Comparison of ENCODE assay signal across 8 cellular contexts in genomic region chrX:12955882-12956703, GRCh38. TPM values are rescaled to one million over a fixed set of nuclear protein-coding genes. Genes with fewer than 3 reads are reported as not detected.
A peak's percentile ranks its signal among the peaks of the same experiment; 100 is the strongest.
DNase-seq lines count a peak whose midpoint lies in the region; ATAC-seq and TF ChIP-seq lines count a peak whose summit lies in the region.

No MANE protein-coding gene starts in this region.

- peak overlapping the region; percentile 89 to 96 (median 92) for H3K27ac ChIP-seq in spleen
- H3K27ac ChIP-seq in neural progenitor cell, result no peak overlapping the region

- H4K20me1 ChIP-seq in neural progenitor cell (ENCODE audit: low read depth), result no peaks in the 10 kb centered on the region

- H3K4me3 ChIP-seq in spleen (peak overlapping the region in 6 of 8 donors; percentile 6 to 59 (median 18)), neural progenitor cell (no peak overlapping the region)

- H3K79me2 ChIP-seq in neural progenitor cell (ENCODE audit: low read depth), result no peaks in the 10 kb centered on the region

- H3K4me3 Mint-ChIP-seq in neural progenitor cell, result no peak overlapping the region

- H2AFZ ChIP-seq in neural progenitor cell (replicated peaks), result no peak overlapping the region

- no peaks in the 10 kb centered on the region for H3K27me3 ChIP-seq in spleen (replicated peaks in 1 of 7)
- no peaks in the 10 kb centered on the region for H3K27me3 ChIP-seq in neural progenitor cell

- TF ChIP-seq CTCF in spleen (IDR thresholded peaks at IDR 0.05 in 8 of 11, conservative IDR thresholded peaks at IDR 0.05 in 3 of 11), result no peak
- no peak for TF ChIP-seq CTCF in neural progenitor cell (IDR thresholded peaks at IDR 0.05)

- ATAC-seq in GM18868 (IDR thresholded peaks at IDR 0.05; ENCODE audit: unreplicated experiment) (peak; percentile 42), HG03045 (IDR thresholded peaks at IDR 0.05; ENCODE audit: unreplicated experiment) (peak; percentile 56), left cardiac atrium (peak; percentile 73 to 91)

- H3K9me3 ChIP-seq in spleen (no peaks in the 10 kb centered on the region), neural progenitor cell (ENCODE audit: low read depth) (no peaks in the 10 kb centered on the region)

- H3K36me3 ChIP-seq in spleen (no peaks in the 10 kb centered on the region), neural progenitor cell (no peaks in the 10 kb centered on the region)

- no peak for TF ChIP-seq POLR2A in spleen (IDR thresholded peaks at IDR 0.05)

- H3K9me3 Mint-ChIP-seq in neural progenitor cell, result peaks cover 9% of the 10 kb centered on the region

- DNase-seq in RPMI8226, result peak; percentile 85
- peak; percentile 63 for DNase-seq in activated naive CD4-positive, alpha-beta T cell treated with Interleukin-2 at 50 U/mL for 16 hours
- peak; percentile 64 for DNase-seq in left cardiac atrium
- peak; percentile 94 for DNase-seq in spleen
- no peak for DNase-seq in neural progenitor cell (ENCODE audit: low spot score)
- no peak for DNase-seq in NCI-H146 (lab: John Stamatoyannopoulos, UW)

- H3K4me2 ChIP-seq in neural progenitor cell, result no peak overlapping the region

- H3K36me3 Mint-ChIP-seq in neural progenitor cell, result no peaks in the 10 kb centered on the region

- no peaks in the 10 kb centered on the region for H3F3A ChIP-seq in neural progenitor cell (ENCODE audit: low read depth)

- 7 to 30% (median 10%) methylated on average over 13 to 20 of the region's 20 CpGs for WGBS in spleen, 5 donors

- no peaks in the 10 kb centered on the region for H3K27me3 Mint-ChIP-seq in neural progenitor cell (ENCODE audit: insufficient read depth, low read depth)

- no peaks in the 10 kb centered on the region for H3K4me1 Mint-ChIP-seq in neural progenitor cell

- no peak overlapping the region for H3K9ac ChIP-seq in neural progenitor cell

- peaks cover 25 to 97% (median 78%) of the 10 kb centered on the region in 6 donors for H3K4me1 ChIP-seq in spleen
- H3K4me1 ChIP-seq in neural progenitor cell, result no peaks in the 10 kb centered on the region

- H3K27ac Mint-ChIP-seq in neural progenitor cell, result no peak overlapping the region

- intact Hi-C loops in left cardiac atrium (cut with DNase I) (no loop called here), spleen (cut with DNase I; ENCODE audit: low total_unique reads) (no loop called here)

RNA-seq across cellular contexts. Expression of gene TMSB4X, which starts 18.8 kb away (rescaled TPM):
- total RNA-seq in left cardiac atrium, result 1,000 to 10,000 TPM; 1,546 to 1,715 TPM
- over 10,000 TPM in 3 of 7 donors, 1,000 to 10,000 TPM in 4; 6,343 to 12,135 (median 6,919) TPM for total RNA-seq in spleen
- polyA plus RNA-seq in spleen, result over 10,000 TPM; 14,844 to 19,174 (median 17,521) TPM
- 2,407 and 3,462 TPM in 2 replicates for total RNA-seq in neural progenitor cell (ENCODE audit: low replicate concordance)

RNA-seq across cellular contexts. Expression of gene TLR8, which starts 49.7 kb away (rescaled TPM):
- total RNA-seq in left cardiac atrium, result 1 to 10 TPM; 1.4 to 3.5 TPM
- 10 to 100 TPM; 19.9 to 76.5 (median 35.7) TPM for total RNA-seq in spleen
- 1 to 10 TPM; 1.1 to 3.5 (median 1.5) TPM for polyA plus RNA-seq in spleen
- total RNA-seq in neural progenitor cell (ENCODE audit: low replicate concordance), result not detected in 2 replicates

Comparison
In these comparisons a context has a peak if more than half of its experiments do, and no peak if none do; other contexts are left out.
1. DNase-seq: peak in RPMI8226 (single experiment), activated naive CD4-positive, alpha-beta T cell treated with Interleukin-2 at 50 U/mL for 16 hours (single experiment), left cardiac atrium (single experiment) and spleen (single experiment); none in neural progenitor cell (single experiment) and NCI-H146 (single experiment).
2. RNA of gene TLR8, which starts 49.7 kb away (total RNA-seq): 19.9 to 76.5 TPM in spleen; 1.4 to 3.5 TPM in left cardiac atrium and not detected in neural progenitor cell; every median in the first group is over 4 times any median in the second.
3. Peak in every context shown above with its lines, with median percentiles within 50 percentile points of each other: ATAC-seq.